In genomic region chr17:82703935-82704865, GRCh38 we compare ENCODE assay signal across 2 cellular contexts.
TF ChIP-seq lines count a peak whose summit lies in the region.

No MANE protein-coding gene starts in this region.

TF ChIP-seq in K562, 482 proteins besides CTCF, POLR2A, EP300 and RAD21:
- no peak for TF ChIP-seq SIN3B (IDR thresholded peaks at IDR 0.05; ENCODE audit: low read depth)
- TF ChIP-seq NR2C1 (IDR thresholded peaks at IDR 0.05): no peak
- TF ChIP-seq NR2C1 (tag; IDR thresholded peaks at IDR 0.05): 0 out of 2 replicates have a peak, but pooled peaks have one; percentile 20
- TF ChIP-seq CHAMP1 (IDR thresholded peaks at IDR 0.05): no peak
- no peak for TF ChIP-seq NR2C2 (CRISPR knock-in tag; IDR thresholded peaks at IDR 0.05)
- TF ChIP-seq NR2C2 (tag; IDR thresholded peaks at IDR 0.05): peak; percentile 38; the same call in 1 of the 2 replicates
- TF ChIP-seq BHLHE40 (IDR thresholded peaks at IDR 0.05; ENCODE audit: low read length): peak; percentile 67; the same call in 1 of the 2 replicates
- peak; percentile 12; the same call in 1 of the 2 replicates for TF ChIP-seq TFAP4 (CRISPR knock-in tag; IDR thresholded peaks at IDR 0.05; ENCODE audit: borderline replicate concordance)
TF ChIP-seq in K562: peak in this region for 4.

TF ChIP-seq in HEK293T, 16 proteins besides CTCF, POLR2A, EP300 and RAD21:
- TF ChIP-seq NFRKB (IDR thresholded peaks at IDR 0.05): no peak
- TF ChIP-seq CTBP1 (IDR thresholded peaks at IDR 0.05; ENCODE audit: borderline replicate concordance): no peak
- no peak for TF ChIP-seq FOXK2 (IDR thresholded peaks at IDR 0.05)
- TF ChIP-seq LEF1 (IDR thresholded peaks at IDR 0.05; ENCODE audit: borderline replicate concordance): no peak
- no peak for TF ChIP-seq ZNF384 (IDR thresholded peaks at IDR 0.05)
- no peak for TF ChIP-seq FOXA1 (IDR thresholded peaks at IDR 0.05)
- no peak for TF ChIP-seq L3MBTL2 (conservative IDR thresholded peaks at IDR 0.05)
- no peak for TF ChIP-seq SUZ12 (IDR thresholded peaks at IDR 0.05)
- TF ChIP-seq TARDBP (IDR thresholded peaks at IDR 0.05): no peak
- no peak for TF ChIP-seq HDGF (IDR thresholded peaks at IDR 0.05; ENCODE audit: borderline replicate concordance)
- TF ChIP-seq BHLHE40 (IDR thresholded peaks at IDR 0.05; ENCODE audit: borderline replicate concordance): no peak
- no peak for TF ChIP-seq ELF4 (IDR thresholded peaks at IDR 0.05)
- TF ChIP-seq SP1 (IDR thresholded peaks at IDR 0.05): no peak
- no peak for TF ChIP-seq ARNT (IDR thresholded peaks at IDR 0.05)
- no peak for TF ChIP-seq PKNOX1 (IDR thresholded peaks at IDR 0.05)
- no peak for TF ChIP-seq FOXM1 (IDR thresholded peaks at IDR 0.05; ENCODE audit: borderline replicate concordance)
